ENCODE assay signal across 16 cellular contexts in the genomic region with DNA sequence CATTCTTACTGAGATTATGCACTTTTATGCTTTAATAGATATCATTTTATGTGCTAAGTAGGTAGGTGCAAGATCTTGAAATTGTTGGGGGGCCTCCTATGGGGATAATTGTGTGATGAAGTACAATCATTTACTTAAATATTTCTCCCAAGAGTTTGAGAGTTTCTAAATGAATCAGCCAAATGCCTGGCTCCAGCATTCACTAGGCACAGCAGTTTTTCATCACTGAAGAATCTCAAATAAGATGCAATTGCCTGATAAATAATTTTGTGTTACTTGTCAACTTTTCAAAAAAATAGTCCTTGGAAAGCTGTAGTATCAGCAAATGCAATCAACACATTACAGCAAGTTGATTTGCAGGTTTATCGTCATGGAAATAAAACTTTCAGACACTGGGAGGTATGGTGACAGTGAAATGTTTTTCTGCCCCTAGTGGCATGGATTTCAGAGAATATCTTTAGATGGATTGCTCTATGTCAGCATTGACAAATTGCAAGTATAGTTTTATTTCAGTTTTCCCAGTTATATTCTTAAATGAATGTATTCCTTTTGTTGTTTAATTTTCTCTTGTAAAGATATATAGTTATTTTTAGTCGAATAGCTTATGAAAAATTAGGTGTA.
DNase-seq lines count a peak whose midpoint lies in the region; ATAC-seq and TF ChIP-seq lines count a peak whose summit lies in the region.
"Had no signal": no experiment of that assay in that cellular context is flagged by ENCODE, and none has a peak within 500 bp of the region (broad histone marks: within the 10 kb centered on the region; RNA-seq: fewer than 3 reads in every experiment).

No MANE protein-coding gene starts in this region.

- no peaks in the 10 kb centered on the region for H3K36me3 Mint-ChIP-seq in neural progenitor cell
- H3K36me3 Mint-ChIP-seq in CD4-positive, alpha-beta T cell (ENCODE audit: low read depth): no peaks in the 10 kb centered on the region
- H3K36me3 Mint-ChIP-seq in activated T-cell treated with anti-CD3 and anti-CD28 coated beads, Interleukin-2, amount 50 U/mL, for 72 hours (ENCODE audit: insufficient read depth in 2 of 2): no peaks in the 10 kb centered on the region

- no peak for ATAC-seq in CD4-positive, alpha-beta T cell (ENCODE audit: poor library complexity)
- no peak for ATAC-seq in lower lobe of right lung
- no peak for ATAC-seq in activated T-cell treated with anti-CD3 and anti-CD28 coated beads, Interleukin-2, amount 50 U/mL, for 72 hours (replicated peaks in 1 of 2)

- H3K4me1 Mint-ChIP-seq in neural progenitor cell: no peaks in the 10 kb centered on the region
- H3K4me1 Mint-ChIP-seq in CD4-positive, alpha-beta T cell (ENCODE audit: low read depth): no peaks in the 10 kb centered on the region
- H3K4me1 Mint-ChIP-seq in activated T-cell treated with anti-CD3 and anti-CD28 coated beads, Interleukin-2, amount 50 U/mL, for 72 hours (ENCODE audit: low read depth): no peaks in the 10 kb centered on the region
- H3K4me1 Mint-ChIP-seq: nephron progenitor cell had no signal

- H2AFZ ChIP-seq in neural progenitor cell (replicated peaks): peak overlapping the region; percentile 19

- POLR2A ChIA-PET in CD4-positive, alpha-beta T cell (lab: Charles Lee): no interaction called here

- no peaks in the 10 kb centered on the region for H3F3A ChIP-seq in neural progenitor cell (ENCODE audit: low read depth)

- H3K36me3 ChIP-seq in adipocyte (ENCODE audit: control insufficient read depth, insufficient read depth, low read length, severe bottlenecking): no peaks in the 10 kb centered on the region
- no peaks in the 10 kb centered on the region for H3K36me3 ChIP-seq in neural progenitor cell
- no peaks in the 10 kb centered on the region for H3K36me3 ChIP-seq in lower lobe of right lung
- H3K36me3 ChIP-seq in colonic mucosa: no peaks in the 10 kb centered on the region
- H3K36me3 ChIP-seq: left ventricle myocardium inferior had no signal

- no peak overlapping the region for H3K27ac ChIP-seq in neural progenitor cell
- no peak overlapping the region for H3K27ac ChIP-seq in CD4-positive, alpha-beta T cell (ENCODE audit: low read depth, low read length)
- no peak overlapping the region for H3K27ac ChIP-seq in lower lobe of right lung
- no peak overlapping the region for H3K27ac ChIP-seq in colonic mucosa
- H3K27ac ChIP-seq: left ventricle myocardium inferior had no signal

- H4K20me1 ChIP-seq in neural progenitor cell (ENCODE audit: low read depth): no peaks in the 10 kb centered on the region

- H3K27me3 ChIP-seq in adipocyte (replicated peaks; ENCODE audit: control insufficient read depth, insufficient read depth, low read length): no peaks in the 10 kb centered on the region
- H3K27me3 ChIP-seq in neural progenitor cell: no peaks in the 10 kb centered on the region
- H3K27me3 ChIP-seq in CD4-positive, alpha-beta T cell (ENCODE audit: control insufficient read depth, insufficient read depth, low read length): no peaks in the 10 kb centered on the region
- H3K27me3 ChIP-seq in lower lobe of right lung (ENCODE audit: low read depth): no peaks in the 10 kb centered on the region
- no peaks in the 10 kb centered on the region for H3K27me3 ChIP-seq in colonic mucosa

- DNase-seq in ELR (ENCODE audit: low read depth): peak; percentile 7
- DNase-seq in LHCN-M2 (ENCODE audit: low read depth): peak; percentile 29
- peak; percentile 22 for DNase-seq in adipocyte (ENCODE audit: low read depth)
- no peak for DNase-seq in neural progenitor cell (ENCODE audit: low spot score)
- DNase-seq in CD4-positive, alpha-beta T cell: no peak
- DNase-seq in lower lobe of right lung: no peak
- no peak for DNase-seq in colonic mucosa
- DNase-seq in activated T-cell treated with anti-CD3 and anti-CD28 coated beads, Interleukin-2, amount 50 U/mL, for 72 hours: no peak
- DNase-seq: activated naive CD4-positive, alpha-beta T cell treated with anti-CD3 and anti-CD28 coated beads, Interleukin-2, amount 50 U/mL, for 16 hours; cerebellar nuclear complex; erythroblast; left ventricle myocardium inferior; NCI-H1092 treated with DMSO at 0.1 percent for 48 hours; nephron progenitor cell; SHP77; small intestine had no signal

- H3K4me2 ChIP-seq in neural progenitor cell: no peak overlapping the region

- H3K79me2 ChIP-seq in neural progenitor cell (ENCODE audit: low read depth): no peaks in the 10 kb centered on the region

- no peak overlapping the region for H3K4me3 ChIP-seq in adipocyte (ENCODE audit: low read length)
- H3K4me3 ChIP-seq in neural progenitor cell: no peak overlapping the region
- H3K4me3 ChIP-seq in lower lobe of right lung: no peak overlapping the region
- H3K4me3 ChIP-seq in colonic mucosa: no peak overlapping the region
- H3K4me3 ChIP-seq: left ventricle myocardium inferior had no signal

- peaks cover 6% of the 10 kb centered on the region for H3K4me1 ChIP-seq in adipocyte (ENCODE audit: control insufficient read depth, insufficient read depth, low read length)
- H3K4me1 ChIP-seq in neural progenitor cell: no peaks in the 10 kb centered on the region
- H3K4me1 ChIP-seq in lower lobe of right lung: no peaks in the 10 kb centered on the region
- no peaks in the 10 kb centered on the region for H3K4me1 ChIP-seq in colonic mucosa
- H3K4me1 ChIP-seq: left ventricle myocardium inferior had no signal

- no peak overlapping the region for H3K9ac ChIP-seq in adipocyte (ENCODE audit: low read length)
- H3K9ac ChIP-seq in neural progenitor cell: no peak overlapping the region
- no peak overlapping the region for H3K9ac ChIP-seq in colonic mucosa (ENCODE audit: low read depth in 2 of 2, low read length in 2 of 2)

- intact Hi-C loops in CD4-positive, alpha-beta T cell (cut with DNase I, micrococcal nuclease): no loop called here
- intact Hi-C loops in lower lobe of right lung (cut with DNase I) (no loop called here), colonic mucosa (cut with DNase I) (no loop called here)

- no peaks in the 10 kb centered on the region for H3K27me3 Mint-ChIP-seq in neural progenitor cell (ENCODE audit: insufficient read depth, low read depth)
- H3K27me3 Mint-ChIP-seq in CD4-positive, alpha-beta T cell: no peaks in the 10 kb centered on the region
- no peaks in the 10 kb centered on the region for H3K27me3 Mint-ChIP-seq in activated T-cell treated with anti-CD3 and anti-CD28 coated beads, Interleukin-2, amount 50 U/mL, for 72 hours (ENCODE audit: low read depth)

- CTCF ChIA-PET in CD4-positive, alpha-beta T cell (lab: Charles Lee): no interaction called here

- H3K9me3 Mint-ChIP-seq in neural progenitor cell: no peaks in the 10 kb centered on the region
- no peaks in the 10 kb centered on the region for H3K9me3 Mint-ChIP-seq in CD4-positive, alpha-beta T cell
- H3K9me3 Mint-ChIP-seq in activated T-cell treated with anti-CD3 and anti-CD28 coated beads, Interleukin-2, amount 50 U/mL, for 72 hours: no peaks in the 10 kb centered on the region

- no peaks in the 10 kb centered on the region for H3K9me3 ChIP-seq in adipocyte (ENCODE audit: control insufficient read depth, low read length)
- H3K9me3 ChIP-seq in neural progenitor cell (ENCODE audit: low read depth): no peaks in the 10 kb centered on the region
- H3K9me3 ChIP-seq in CD4-positive, alpha-beta T cell (ENCODE audit: control insufficient read depth, low read length): no peaks in the 10 kb centered on the region
- no peaks in the 10 kb centered on the region for H3K9me3 ChIP-seq in lower lobe of right lung
- H3K9me3 ChIP-seq in colonic mucosa: no peaks in the 10 kb centered on the region
- H3K9me3 ChIP-seq: left ventricle myocardium inferior had no signal

- H3K4me3 Mint-ChIP-seq in neural progenitor cell: no peak overlapping the region
- H3K4me3 Mint-ChIP-seq in CD4-positive, alpha-beta T cell: no peak overlapping the region
- H3K4me3 Mint-ChIP-seq in activated T-cell treated with anti-CD3 and anti-CD28 coated beads, Interleukin-2, amount 50 U/mL, for 72 hours: no peak overlapping the region
- H3K4me3 Mint-ChIP-seq: nephron progenitor cell had no signal

- H3K27ac Mint-ChIP-seq in neural progenitor cell: no peak overlapping the region
- no peak overlapping the region for H3K27ac Mint-ChIP-seq in CD4-positive, alpha-beta T cell
- H3K27ac Mint-ChIP-seq in activated T-cell treated with anti-CD3 and anti-CD28 coated beads, Interleukin-2, amount 50 U/mL, for 72 hours: no peak overlapping the region
- H3K27ac Mint-ChIP-seq: nephron progenitor cell had no signal

- TF ChIP-seq CTCF in neural progenitor cell (IDR thresholded peaks at IDR 0.05) (peak; percentile 22), lower lobe of right lung (IDR thresholded peaks at IDR 0.05) (no peak), colonic mucosa (IDR thresholded peaks at IDR 0.05) (no peak)
- TF ChIP-seq CTCF in CD4-positive, alpha-beta T cell (IDR thresholded peaks at IDR 0.05): no peak

Comparison
In these comparisons a context has a peak if more than half of its experiments do, and no peak if none do; other contexts are left out.
1. DNase-seq: peak in ELR (single experiment), LHCN-M2 (single experiment) and adipocyte (single experiment); none in neural progenitor cell (single experiment), CD4-positive, alpha-beta T cell (0 of 10), lower lobe of right lung (single experiment), colonic mucosa (single experiment) and activated T-cell treated with anti-CD3 and anti-CD28 coated beads, Interleukin-2, amount 50 U/mL, for 72 hours (0 of 2).